ENCODE assay signal across 22 cellular contexts in the genomic region with DNA sequence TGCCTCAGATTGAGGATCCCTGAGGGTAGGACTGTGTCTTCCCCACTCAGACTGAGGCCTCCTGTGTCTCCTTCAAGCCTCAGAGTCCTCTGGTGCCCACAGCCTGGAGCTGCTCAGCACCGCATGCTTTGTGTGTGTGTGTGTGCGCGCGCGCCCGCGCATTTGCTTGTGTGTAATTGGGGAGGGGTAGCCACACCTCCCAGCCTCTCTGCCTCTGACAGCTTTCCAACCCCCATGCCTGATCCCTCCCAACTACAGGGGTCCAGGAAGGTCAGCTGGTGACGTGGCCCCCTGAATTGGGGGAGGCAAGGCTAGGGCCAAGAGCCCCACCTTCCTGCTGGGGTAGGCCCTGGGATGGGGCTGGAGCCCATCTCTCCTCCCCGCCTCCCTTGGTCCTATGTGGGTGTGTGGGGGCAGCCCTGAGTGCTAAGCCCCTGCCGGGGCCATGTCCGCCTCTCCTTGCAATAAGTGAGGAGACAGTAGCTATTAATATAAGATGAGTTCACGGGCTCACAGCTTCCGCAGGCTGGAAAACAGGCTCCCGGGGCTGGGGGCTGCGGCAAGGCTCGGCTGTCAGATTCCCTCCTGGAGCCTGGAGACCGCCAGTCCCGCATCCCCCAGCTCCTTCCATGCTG. TPM values are rescaled to one million over a fixed set of nuclear protein-coding genes. Genes with fewer than 3 reads are reported as not detected.
DNase-seq lines count a peak whose midpoint lies in the region; ATAC-seq, FAIRE-seq and TF ChIP-seq lines count a peak whose summit lies in the region.
"Had no signal": no experiment of that assay in that cellular context is flagged by ENCODE, and none has a peak within 500 bp of the region (broad histone marks: within the 10 kb centered on the region; RNA-seq: fewer than 3 reads in every experiment).

No MANE protein-coding gene starts in this region.

- no peak overlapping the region for H2AFZ ChIP-seq in DND-41 (ENCODE audit: low read depth, low read length)

- H3K9ac ChIP-seq in DND-41 (ENCODE audit: low read depth, low read length) (no peak overlapping the region), mesendoderm (ENCODE audit: low read length) (peak overlapping the region; percentile 8)

- no peak overlapping the region for H4K8ac ChIP-seq in mesendoderm (ENCODE audit: low read depth, low read length)

- no peak overlapping the region for H3K18ac ChIP-seq in mesendoderm (ENCODE audit: low read length)

- CTCF ChIA-PET in A549 (lab: Yijun Ruan, JAX): interaction anchor here (0.9 to 9.6 kb wide), 8 partner anchors 9 to 264 kb away, joined by 3 to 158 read pairs (median 4); no protein-coding TSS in a partner anchor

- no peaks in the 10 kb centered on the region for H3K36me3 Mint-ChIP-seq in T-helper 17 cell (ENCODE audit: low read depth)
- H3K36me3 Mint-ChIP-seq: IgD-negative memory B cell had no signal

- no peaks in the 10 kb centered on the region for H3K79me1 ChIP-seq in mesendoderm (ENCODE audit: low read length)

- H3K79me2 ChIP-seq in DND-41 (ENCODE audit: insufficient read depth, low read length) (no peaks in the 10 kb centered on the region), mesendoderm (ENCODE audit: control insufficient read depth, insufficient read depth, low read length) (no peaks in the 10 kb centered on the region)

- no peak overlapping the region for H3K4ac ChIP-seq in mesendoderm (ENCODE audit: low read depth, low read length)

- no peak overlapping the region for H2BK120ac ChIP-seq in mesendoderm (ENCODE audit: low read depth, low read length)

- no peak for TF ChIP-seq EP300 in A549 (IDR thresholded peaks at IDR 0.05)

- H3K36me3 ChIP-seq in DND-41 (ENCODE audit: insufficient read depth, low read length): peaks cover 3% of the 10 kb centered on the region; the same call in 1 of the 2 replicates
- H3K36me3 ChIP-seq in mesendoderm (ENCODE audit: control insufficient read depth, insufficient read depth, low read length): no peaks in the 10 kb centered on the region

- POLR2A ChIA-PET in A549 (lab: Yijun Ruan, JAX): no interaction called here

- no peak overlapping the region for H2BK15ac ChIP-seq in mesendoderm (replicated peaks; ENCODE audit: low read depth)

- no peak for FAIRE-seq in A549 (lab: Jason Lieb, UNC)

- H2AK5ac ChIP-seq in mesendoderm (ENCODE audit: low read length): no peak overlapping the region

- H3K27me3 Mint-ChIP-seq in T-helper 17 cell: no peaks in the 10 kb centered on the region
- H3K27me3 Mint-ChIP-seq: IgD-negative memory B cell had no signal

- H3K4me3 ChIP-seq in A549 (no peak overlapping the region), DND-41 (ENCODE audit: low read depth in 1 of 2, low read length in 2 of 2) (no peak overlapping the region), mesendoderm (ENCODE audit: low read length) (no peak overlapping the region)
- H3K4me3 ChIP-seq: body of pancreas, testis had no signal

- H3K4me2 ChIP-seq in A549 (0 out of 3 replicates have a peak overlapping the region, but pooled peaks have one; percentile 33), DND-41 (ENCODE audit: insufficient read depth, low read length) (no peak overlapping the region), mesendoderm (ENCODE audit: low read length) (no peak overlapping the region)

- no peak overlapping the region for H2BK5ac ChIP-seq in mesendoderm (ENCODE audit: low read length)

- TF ChIP-seq CTCF in A549 (IDR thresholded peaks at IDR 0.05) (no peak), DND-41 (IDR thresholded peaks at IDR 0.05; ENCODE audit: borderline replicate concordance, extremely low read depth, low read length, poor library complexity, severe bottlenecking) (no peak)

- H3K4me3 Mint-ChIP-seq in T-helper 17 cell: no peak overlapping the region
- H3K4me3 Mint-ChIP-seq: activated naive CD4-positive, alpha-beta T cell treated with anti-CD3 and anti-CD28 coated beads for 36 hours; IgD-negative memory B cell had no signal

- WGBS in A549 (ENCODE audit: missing lambda C conversion rate): 92% methylated on average over 11 of the region's 18 CpGs
- no CpG with 5 or more reads among the region's 18 CpGs for WGBS in mesendoderm (ENCODE audit: extremely low coverage, insufficient coverage, low lambda C conversion rate)

- H3K9me3 ChIP-seq in A549 (no peaks in the 10 kb centered on the region), DND-41 (ENCODE audit: insufficient read depth, low read length, severe bottlenecking) (no peaks in the 10 kb centered on the region), T-helper 17 cell (ENCODE audit: control insufficient read depth, low read length, poor library complexity, severe bottlenecking) (no peaks in the 10 kb centered on the region)
- H3K9me3 ChIP-seq: body of pancreas, testis had no signal

- DNase-seq in A549 (ENCODE audit: low read depth in 1 of 2, low spot score in 1 of 2) (no peak), DND-41 (no peak), T-helper 17 cell (no peak), mesendoderm (no peak), NOMO-1 treated with DMSO at 0.1 percent for 48 hours (lab: John Stamatoyannopoulos, UW; ENCODE audit: unreplicated experiment) (no peak), NCI-H446 (lab: John Stamatoyannopoulos, UW) (no peak)
- DNase-seq: activated CD4-positive, alpha-beta T cell treated with anti-CD3 and anti-CD28 coated beads for 4 hours; activated CD8-positive, alpha-beta memory T cell treated with anti-CD3 and anti-CD28 coated beads, Interleukin-2, amount 50 U/mL, for 4 hours; activated naive CD4-positive, alpha-beta T cell treated with anti-CD3 and anti-CD28 coated beads for 36 hours; body of pancreas; dermis blood vessel endothelial cell; glutamatergic neuron; mammary epithelial cell; NCI-H2171; stimulated activated CD4-positive, alpha-beta T cell treated with anti-CD3 and anti-CD28 coated beads, Interleukin-4, amount 100 ng/mL, for 1 hour; testis had no signal

- H4K5ac ChIP-seq in mesendoderm (ENCODE audit: low read length): no peak overlapping the region

- H3K27ac ChIP-seq in A549: 0 out of 6 replicates have a peak overlapping the region, but pooled peaks of 1 of the 2 experiments have one; percentile 46
- H3K27ac ChIP-seq in DND-41 (ENCODE audit: low read length): no peak overlapping the region
- H3K27ac ChIP-seq in mesendoderm (ENCODE audit: low read depth, low read length): no peak overlapping the region
- H3K27ac ChIP-seq: body of pancreas, testis had no signal

- ATAC-seq in A549: 0 out of 6 replicates have a peak, but pooled peaks of 1 of the 2 experiments have one; percentile 4
- ATAC-seq in DND-41 (ENCODE audit: insufficient read depth, low read depth): peak; percentile 18; the same call in 2 of the 3 replicates
- no peak for ATAC-seq in T-helper 17 cell
- ATAC-seq in HG03095 (IDR thresholded peaks at IDR 0.05; ENCODE audit: unreplicated experiment): no peak
- no peak for ATAC-seq in GM18907 (IDR thresholded peaks at IDR 0.05; ENCODE audit: unreplicated experiment)
- ATAC-seq: body of pancreas, esophagus mucosa, HCT116, Right ventricle myocardium inferior had no signal

- TF ChIP-seq RAD21 in A549 (conservative IDR thresholded peaks at IDR 0.05 in 1 of 2, IDR thresholded peaks at IDR 0.05 in 1 of 2): no peak

- H3K56ac ChIP-seq in mesendoderm (ENCODE audit: low read length): peak overlapping the region; percentile 30

- no peak overlapping the region for H3K23ac ChIP-seq in mesendoderm (ENCODE audit: low read length)

- peak overlapping the region; percentile 60 for H3K27ac Mint-ChIP-seq in T-helper 17 cell
- H3K27ac Mint-ChIP-seq: activated naive CD4-positive, alpha-beta T cell treated with anti-CD3 and anti-CD28 coated beads for 36 hours had no signal

- H3K27me3 ChIP-seq in DND-41 (ENCODE audit: insufficient read depth, low read length, poor library complexity) (no peaks in the 10 kb centered on the region), mesendoderm (ENCODE audit: insufficient read depth, low read length, poor library complexity) (no peaks in the 10 kb centered on the region)
- H3K27me3 ChIP-seq: body of pancreas, testis had no signal

- H3K4me1 Mint-ChIP-seq in T-helper 17 cell: peaks cover 12% of the 10 kb centered on the region

- TF ChIP-seq POLR2A in A549 (IDR thresholded peaks at IDR 0.05; ENCODE audit: low read length): no peak

- H3K4me1 ChIP-seq in A549: peaks cover 17% of the 10 kb centered on the region; the same call in 2 of the 3 replicates
- peaks cover 5% of the 10 kb centered on the region; the same call in 1 of the 2 replicates for H3K4me1 ChIP-seq in DND-41 (ENCODE audit: insufficient read depth, low read length)
- no peaks in the 10 kb centered on the region for H3K4me1 ChIP-seq in mesendoderm (ENCODE audit: control insufficient read depth, low read depth, low read length)

- no peaks in the 10 kb centered on the region for H4K20me1 ChIP-seq in DND-41 (ENCODE audit: insufficient read depth, low read length)

RNA-seq across cellular contexts. Expression of a gene that starts 6.9 kb away (rescaled TPM):
- polyA plus RNA-seq in A549 (2011; rRNA removed): 1.3 and 1.7 TPM in 2 replicates
- 3.9 and 5.3 TPM in 2 replicates for polyA plus RNA-seq in A549 (2012; cell fraction: cytosol; rRNA removed)
- 5.7 and 6.1 TPM in 2 replicates for polyA plus RNA-seq in A549 (2012; cell fraction: nucleus; rRNA removed)
- 0.64 to 0.95 TPM (median 0.76 TPM) in 3 replicates for polyA plus RNA-seq in A549 (2017; fragmentation: RNase III; extraction: RNeasy Plus Mini Kit Qiagen cat#74134 plus additional on column Dnase treatment)
- polyA minus RNA-seq in A549 (2011; rRNA and poly(A)+ RNA removed): 2.1 and 3.4 TPM in 2 replicates
- total RNA-seq in T-helper 17 cell: under 1 TPM in 1 of 2 donors, not detected in 1; 0.30 TPM
- 10.4 TPM for polyA plus RNA-seq in mesendoderm (2013, experiment 1 of 2)
- polyA plus RNA-seq in mesendoderm (2013, experiment 2 of 2): 10.7 TPM
- total RNA-seq: body of pancreas, Right ventricle myocardium inferior had no signal

RNA-seq across cellular contexts. Expression of a gene that starts 16.2 kb away (rescaled TPM):
- polyA plus RNA-seq in A549 (2011; rRNA removed) (not detected in 2 replicates), A549 (2017; fragmentation: RNase III; extraction: RNeasy Plus Mini Kit Qiagen cat#74134 plus additional on column Dnase treatment) (not detected in 3 replicates)
- polyA plus RNA-seq in A549 (2012; cell fraction: cytosol; rRNA removed): not detected in 2 replicates
- polyA plus RNA-seq in A549 (2012; cell fraction: nucleus; rRNA removed): not detected in 2 replicates
- not detected in 2 replicates for polyA minus RNA-seq in A549 (2011; rRNA and poly(A)+ RNA removed)
- total RNA-seq in T-helper 17 cell: not detected
- 0.17 TPM for polyA plus RNA-seq in mesendoderm (2013, experiment 1 of 2)
- 0.11 TPM for polyA plus RNA-seq in mesendoderm (2013, experiment 2 of 2)
- total RNA-seq: activated naive CD4-positive, alpha-beta T cell treated with anti-CD3 and anti-CD28 coated beads for 36 hours; dermis blood vessel endothelial cell; Right ventricle myocardium inferior had no signal
- polyA plus RNA-seq: IgD-negative memory B cell had no signal

RNA-seq across cellular contexts. Expression of a gene that starts 24.7 kb away (rescaled TPM):
- not detected in 2 replicates for polyA plus RNA-seq in A549 (2011; rRNA removed)
- not detected in 2 replicates for polyA plus RNA-seq in A549 (2012; cell fraction: cytosol; rRNA removed)
- not detected in 2 replicates for polyA plus RNA-seq in A549 (2012; cell fraction: nucleus; rRNA removed)
- not detected in 3 replicates for polyA plus RNA-seq in A549 (2017; fragmentation: RNase III; extraction: RNeasy Plus Mini Kit Qiagen cat#74134 plus additional on column Dnase treatment)
- polyA minus RNA-seq in A549 (2011; rRNA and poly(A)+ RNA removed): not detected in 2 replicates
- total RNA-seq in T-helper 17 cell: not detected
- 0.04 TPM for polyA plus RNA-seq in mesendoderm (2013, experiment 1 of 2)
- polyA plus RNA-seq in mesendoderm (2013, experiment 2 of 2): not detected
- total RNA-seq: activated naive CD4-positive, alpha-beta T cell treated with anti-CD3 and anti-CD28 coated beads for 36 hours; dermis blood vessel endothelial cell; mammary epithelial cell had no signal
- polyA plus RNA-seq: IgD-negative memory B cell, mammary epithelial cell had no signal

RNA-seq across cellular contexts. Expression of a gene that starts 32.6 kb away (rescaled TPM):
- polyA plus RNA-seq in A549 (2011; rRNA removed) (3.6 and 3.7 TPM in 2 replicates), A549 (2017; fragmentation: RNase III; extraction: RNeasy Plus Mini Kit Qiagen cat#74134 plus additional on column Dnase treatment) (7.5 to 8.5 TPM (median 8.3 TPM) in 3 replicates)
- 5.7 and 6.0 TPM in 2 replicates for polyA plus RNA-seq in A549 (2012; cell fraction: cytosol; rRNA removed)
- 32.7 and 42.7 TPM in 2 replicates for polyA plus RNA-seq in A549 (2012; cell fraction: nucleus; rRNA removed)
- 5.3 and 5.8 TPM in 2 replicates for polyA minus RNA-seq in A549 (2011; rRNA and poly(A)+ RNA removed)
- 1 to 10 TPM; 3.3 to 4.9 TPM for total RNA-seq in T-helper 17 cell
- polyA plus RNA-seq in mesendoderm (2013, experiment 1 of 2): 3.7 TPM
- polyA plus RNA-seq in mesendoderm (2013, experiment 2 of 2): 4.2 TPM

RNA-seq across cellular contexts. Expression of a gene that starts 57.5 kb away (rescaled TPM):
- polyA plus RNA-seq in A549 (2011; rRNA removed) (0.50 and 0.80 TPM in 2 replicates), A549 (2017; fragmentation: RNase III; extraction: RNeasy Plus Mini Kit Qiagen cat#74134 plus additional on column Dnase treatment) (0.50 to 0.76 TPM (median 0.58 TPM) in 3 replicates)
- polyA plus RNA-seq in A549 (2012; cell fraction: cytosol; rRNA removed): 0.94 and 1.0 TPM in 2 replicates
- 4.8 and 5.8 TPM in 2 replicates for polyA plus RNA-seq in A549 (2012; cell fraction: nucleus; rRNA removed)
- 0.37 and 0.73 TPM in 2 replicates for polyA minus RNA-seq in A549 (2011; rRNA and poly(A)+ RNA removed)
- total RNA-seq in T-helper 17 cell: 100 to 1,000 TPM; 206 to 261 TPM
- 2.5 TPM for polyA plus RNA-seq in mesendoderm (2013, experiment 1 of 2)
- 2.2 TPM for polyA plus RNA-seq in mesendoderm (2013, experiment 2 of 2)
- total RNA-seq: dermis blood vessel endothelial cell had no signal
